ENCODE assay signal across 11 cellular contexts in the genomic region with DNA sequence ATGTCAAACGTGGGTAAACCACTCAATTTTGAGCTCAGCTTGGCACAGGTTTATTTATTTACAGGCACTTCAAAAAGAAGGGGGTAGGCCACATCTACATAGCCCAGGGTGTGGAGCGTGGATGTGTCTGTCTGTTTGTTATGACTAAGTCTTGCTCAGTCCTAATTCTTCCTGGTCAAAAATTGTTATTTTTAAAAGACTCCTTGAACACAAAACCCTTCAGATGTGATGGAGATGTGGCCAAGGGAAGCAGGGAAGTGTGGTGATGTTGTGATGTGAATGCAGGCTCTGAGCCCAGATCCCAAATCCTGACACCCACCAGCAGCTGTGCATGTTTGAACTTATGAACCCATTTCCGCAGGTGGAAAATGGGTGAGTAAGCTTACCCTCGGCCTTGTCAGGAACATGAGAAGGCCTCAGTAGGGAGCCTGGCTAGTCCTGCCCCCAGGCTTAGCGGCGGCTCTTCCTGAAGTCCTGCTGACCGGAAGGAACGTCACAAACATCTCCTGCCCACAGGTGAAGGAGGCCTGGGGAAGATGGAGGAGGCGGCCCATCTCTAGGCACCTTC.
A peak's percentile ranks its signal among the peaks of the same experiment; 100 is the strongest.
DNase-seq lines count a peak whose midpoint lies in the region; ATAC-seq, FAIRE-seq and TF ChIP-seq lines count a peak whose summit lies in the region.
"Had no signal": no experiment of that assay in that cellular context is flagged by ENCODE, and none has a peak within 500 bp of the region (broad histone marks: within the 10 kb centered on the region; RNA-seq: fewer than 3 reads in every experiment).

No MANE protein-coding gene starts in this region.

- no peak for TF ChIP-seq CTCF in astrocyte (IDR thresholded peaks at IDR 0.05; ENCODE audit: insufficient read depth, low read depth, low read length)
- no peak for TF ChIP-seq CTCF in fibroblast of the aortic adventitia (IDR thresholded peaks at IDR 0.05; ENCODE audit: insufficient read depth, low read length)

- H2AFZ ChIP-seq in astrocyte (ENCODE audit: low read depth, low read length): peak overlapping the region; percentile 43

- no peak for ATAC-seq in GM21381 (IDR thresholded peaks at IDR 0.05; ENCODE audit: unreplicated experiment)

- no peaks in the 10 kb centered on the region for H3K36me3 ChIP-seq in astrocyte (ENCODE audit: insufficient read depth, low read length)

- H3K4me2 ChIP-seq in astrocyte (ENCODE audit: low read length): peak overlapping the region; percentile 72

- no peaks in the 10 kb centered on the region for H3K9me3 ChIP-seq in astrocyte (ENCODE audit: insufficient read depth, low read depth, low read length)

- no peaks in the 10 kb centered on the region for H3K27me3 ChIP-seq in astrocyte (ENCODE audit: insufficient read depth, low read length)

- H3K4me3 Mint-ChIP-seq in astrocyte (ENCODE audit: unreplicated experiment): no peak overlapping the region
- H3K4me3 Mint-ChIP-seq: immature natural killer cell had no signal

- H3K4me1 Mint-ChIP-seq in astrocyte (ENCODE audit: low read depth, unreplicated experiment): peaks cover 20% of the 10 kb centered on the region

- H3K4me1 ChIP-seq in astrocyte (ENCODE audit: insufficient read depth, low read length): peaks cover 42% of the 10 kb centered on the region

- peaks cover 3% of the 10 kb centered on the region for H3K36me3 Mint-ChIP-seq in astrocyte (ENCODE audit: low read depth, unreplicated experiment)
- H3K36me3 Mint-ChIP-seq: immature natural killer cell had no signal

- H3K9ac ChIP-seq in astrocyte (ENCODE audit: low read length): peak overlapping the region; percentile 50

- H3K27ac Mint-ChIP-seq in astrocyte (ENCODE audit: unreplicated experiment): peak overlapping the region; percentile 83
- H3K27ac Mint-ChIP-seq: immature natural killer cell had no signal

- no peaks in the 10 kb centered on the region for H3K27me3 Mint-ChIP-seq in astrocyte (ENCODE audit: low read depth, unreplicated experiment)

- DNase-seq in HPDE6-E6E7 (ENCODE audit: extremely low spot score) (peak; percentile 46), astrocyte (ENCODE audit: low read depth) (peak; percentile 95), fibroblast of the aortic adventitia (ENCODE audit: low read depth) (peak; percentile 51), stromal cell of bone marrow (ENCODE audit: low read depth) (peak; percentile 52), NCI-H1048 (lab: John Stamatoyannopoulos, UW) (no peak), cerebellum (ENCODE audit: low spot score) (no peak)
- DNase-seq: COR-L47; immature natural killer cell; stimulated activated naive CD4-positive, alpha-beta T cell treated with Interleukin-2 at 50 U/mL for 16 hours had no signal

- FAIRE-seq in astrocyte (lab: Jason Lieb, UNC): no peak
- FAIRE-seq: TTC549 had no signal

- H3K27ac ChIP-seq in astrocyte (ENCODE audit: low read depth, low read length): peak overlapping the region; percentile 87

- H3K4me3 ChIP-seq in astrocyte (ENCODE audit: insufficient read depth, low read depth, low read length) (no peak overlapping the region), fibroblast of the aortic adventitia (ENCODE audit: low read depth, low read length) (no peak overlapping the region)

- H4K20me1 ChIP-seq in astrocyte (ENCODE audit: insufficient read depth, low read length): no peaks in the 10 kb centered on the region

- no peaks in the 10 kb centered on the region for H3K9me3 Mint-ChIP-seq in astrocyte (ENCODE audit: unreplicated experiment)
- H3K9me3 Mint-ChIP-seq: immature natural killer cell had no signal

- H3K79me2 ChIP-seq in astrocyte (ENCODE audit: insufficient read depth, low read length): no peaks in the 10 kb centered on the region

Comparison
In these comparisons a context has a peak if more than half of its experiments do, and no peak if none do; other contexts are left out.
1. DNase-seq: peak in HPDE6-E6E7 (single experiment), astrocyte (single experiment), fibroblast of the aortic adventitia (single experiment) and stromal cell of bone marrow (single experiment); none in NCI-H1048 (single experiment) and cerebellum (single experiment).